In the genomic region with DNA sequence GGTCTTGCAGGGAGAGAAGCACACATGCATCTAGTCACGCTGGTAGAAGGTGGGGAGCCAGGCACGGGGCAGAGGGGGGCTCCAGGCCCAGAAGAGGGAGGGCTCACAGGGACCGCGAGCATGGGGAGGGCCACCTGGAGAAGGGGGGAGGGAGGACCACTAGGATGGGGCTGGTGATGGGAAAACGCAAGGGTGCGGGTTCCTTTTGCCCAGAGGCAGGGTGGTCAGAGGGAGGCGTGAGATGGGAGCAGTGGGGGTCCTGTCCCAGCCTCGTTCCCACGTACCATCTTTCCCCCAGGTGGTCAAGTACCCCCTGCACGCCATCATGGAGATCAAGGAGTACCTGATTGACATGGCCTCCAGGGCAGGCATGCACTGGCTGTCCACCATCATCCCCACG, we compare ENCODE assay signal across 6 cellular contexts.
"Had no signal": no experiment of that assay in that cellular context is flagged by ENCODE, and none has a peak within 500 bp of the region (broad histone marks: within the 10 kb centered on the region; RNA-seq: fewer than 3 reads in every experiment).

No MANE protein-coding gene starts in this region.

- H3K27me3 Mint-ChIP-seq: IgD-negative memory B cell had no signal

- H3K27ac Mint-ChIP-seq: IgD-negative memory B cell had no signal

- DNase-seq: IMR-90, KBM-7 had no signal

- H3K9me3 Mint-ChIP-seq: IgD-negative memory B cell had no signal

- FAIRE-seq: HepG2, K562 had no signal

- H3K4me3 ChIP-seq: K562 had no signal

- H3K27ac ChIP-seq: HL-60 had no signal
